Comparison of ENCODE assay signal across 9 cellular contexts in genomic region chr2:96906719-96907404, GRCh38. TPM values are rescaled to one million over a fixed set of nuclear protein-coding genes. Genes with fewer than 3 reads are reported as not detected.
DNase-seq lines count a peak whose midpoint lies in the region; ATAC-seq and TF ChIP-seq lines count a peak whose summit lies in the region.
"Had no signal": no experiment of that assay in that cellular context is flagged by ENCODE, and none has a peak within 500 bp of the region (broad histone marks: within the 10 kb centered on the region; RNA-seq: fewer than 3 reads in every experiment).

No MANE protein-coding gene starts in this region.

- H3K4me1 ChIP-seq in GM23248 (ENCODE audit: insufficient read depth) (no peaks in the 10 kb centered on the region), left lung (peaks cover 4 to 12% of the 10 kb centered on the region in 2 donors), skeletal muscle tissue (ENCODE audit: control insufficient read depth in 3 of 3, insufficient read depth in 3 of 3, low read length in 3 of 3) (peaks cover 22 to 26% (median 24%) of the 10 kb centered on the region in 3 donors)

- no peaks in the 10 kb centered on the region for H3K9me2 ChIP-seq in GM23248 (ENCODE audit: insufficient read depth)

- ATAC-seq in left lung, result peak; percentile 45
- no peak for ATAC-seq in GM19467 (IDR thresholded peaks at IDR 0.05; ENCODE audit: unreplicated experiment)

- H3K27ac ChIP-seq in GM23248, result no peak overlapping the region
- peak overlapping the region in 54 of 59 donors; percentile 3 to 89 (median 74) for H3K27ac ChIP-seq in dorsolateral prefrontal cortex
- H3K27ac ChIP-seq in left lung, result peak overlapping the region; percentile 14 to 72
- peak overlapping the region; percentile 84 for H3K27ac ChIP-seq in skeletal muscle tissue (ENCODE audit: low read depth, low read length)

- H2AFZ ChIP-seq in GM23248, result peak overlapping the region; percentile 79

- TF ChIP-seq CTCF in dorsolateral prefrontal cortex (IDR thresholded peaks at IDR 0.05 in 54 of 56, conservative IDR thresholded peaks at IDR 0.05 in 2 of 56; ENCODE audit: low read depth in 1 of 56, partially characterized antibody in 56 of 56) (no peak), left lung (IDR thresholded peaks at IDR 0.05) (no peak)

- H3K79me2 ChIP-seq in GM23248 (ENCODE audit: insufficient read depth), result no peaks in the 10 kb centered on the region

- intact Hi-C loops in dorsolateral prefrontal cortex (cut with DNase I), result no loop called here
- intact Hi-C loops in left lung (cut with DNase I), result no loop called here

- 27 to 32% methylated on average over 17 to 19 of the region's 19 CpGs for WGBS in GM23248 (ENCODE audit: low coverage in 1 of 2, low lambda C conversion rate in 2 of 2, missing lambda C conversion rate in 2 of 2), 2 experiments

- no peaks in the 10 kb centered on the region for H3F3A ChIP-seq in GM23248 (ENCODE audit: insufficient read depth)

- H3K4me3 ChIP-seq in GM23248 (no peak overlapping the region), dorsolateral prefrontal cortex (peak overlapping the region in 12 of 59 donors; percentile 3 to 31 (median 14)), left lung (no peak overlapping the region), skeletal muscle tissue (ENCODE audit: low read length in 3 of 3) (peak overlapping the region; percentile 7 to 60 (median 46))

- DNase-seq in GM23248 (peak; percentile 68), dorsolateral prefrontal cortex (no peak), left lung (no peak), foreskin melanocyte (no peak), ACHN (no peak)
- no peak for DNase-seq in stimulated activated CD4-positive, alpha-beta T cell treated with anti-CD3 and anti-CD28 coated beads, Interleukin-12 subunit alpha, Interleukin-12 subunit beta, amount 100 ng/mL, for 4 hours
- DNase-seq: activated CD4-positive, alpha-beta memory T cell treated with anti-CD3 and anti-CD28 coated beads, Interleukin-2, amount 10 ng/mL, durations not matched to agents 7 days and 5 days had no signal

- H3K27me3 ChIP-seq in GM23248 (replicated peaks; ENCODE audit: insufficient read depth), result no peaks in the 10 kb centered on the region
- no peaks in the 10 kb centered on the region for H3K27me3 ChIP-seq in dorsolateral prefrontal cortex
- H3K27me3 ChIP-seq in left lung, result no peaks in the 10 kb centered on the region
- no peaks in the 10 kb centered on the region for H3K27me3 ChIP-seq in skeletal muscle tissue (ENCODE audit: control insufficient read depth in 3 of 3, insufficient read depth in 3 of 3, low read length in 3 of 3)

- H3K9me3 ChIP-seq in GM23248 (ENCODE audit: low read depth), result no peaks in the 10 kb centered on the region
- no peaks in the 10 kb centered on the region for H3K9me3 ChIP-seq in left lung
- no peaks in the 10 kb centered on the region for H3K9me3 ChIP-seq in skeletal muscle tissue (ENCODE audit: control insufficient read depth in 3 of 3, low read length in 3 of 3)

- in situ Hi-C loops in GM23248 (cut with MboI), result no loop called here
- in situ Hi-C loops in ACHN (cut with HindIII; ENCODE audit: low pct_ligation_motif_present, low pct_unique_long_range_greater_than_20kb, low sequenced_read_pairs), result no loop called here

- H3K4me2 ChIP-seq in GM23248 (ENCODE audit: unreplicated experiment), result no peak overlapping the region

- H3K9ac ChIP-seq in GM23248 (peak overlapping the region; percentile 58), skeletal muscle tissue (ENCODE audit: low read depth in 1 of 3, low read length in 3 of 3) (peak overlapping the region; percentile 59 to 77 (median 74))

- no peaks in the 10 kb centered on the region for H3K36me3 ChIP-seq in GM23248 (ENCODE audit: low read depth)
- no peaks in the 10 kb centered on the region for H3K36me3 ChIP-seq in left lung
- no peaks in the 10 kb centered on the region for H3K36me3 ChIP-seq in skeletal muscle tissue (ENCODE audit: control insufficient read depth in 3 of 3, insufficient read depth in 3 of 3, low read length in 3 of 3)

- no peaks in the 10 kb centered on the region for H4K20me1 ChIP-seq in GM23248 (ENCODE audit: insufficient read depth)

RNA-seq across cellular contexts. Expression of gene SEMA4C, which starts 37.0 kb away (rescaled TPM):
- 21.0 and 24.3 TPM in 2 replicates for total RNA-seq in GM23248 (2014; rRNA removed; shearing (Covaris generic))
- polyA plus RNA-seq in GM23248 (2016; fragmentation: Nextera tagmentation; extraction: Ambion mirVana), result 5.1 and 5.5 TPM in 2 replicates
- total RNA-seq in dorsolateral prefrontal cortex (100 to 1,000 TPM in 4 of 120 experiments, 10 to 100 TPM in 116; 38.3 to 139 (median 61.8) TPM), left lung (10 to 100 TPM; 25.9 to 28.6 TPM), skeletal muscle tissue (29.7 TPM)

RNA-seq across cellular contexts. Expression of gene ANKRD39, which starts 49.0 kb away (rescaled TPM):
- total RNA-seq in GM23248 (2014; rRNA removed; shearing (Covaris generic)), result 5.3 and 10.9 TPM in 2 replicates
- 12.3 and 14.4 TPM in 2 replicates for polyA plus RNA-seq in GM23248 (2016; fragmentation: Nextera tagmentation; extraction: Ambion mirVana)
- total RNA-seq in dorsolateral prefrontal cortex, result 10 to 100 TPM; 19.4 to 36.6 (median 29.4) TPM
- 10 to 100 TPM; 11.8 to 11.9 TPM for total RNA-seq in left lung
- 3.7 TPM for total RNA-seq in skeletal muscle tissue

Comparison
In these comparisons a context has a peak if more than half of its experiments do, and no peak if none do; other contexts are left out.
1. H3K4me3 ChIP-seq: peak in skeletal muscle tissue (3 of 3); none in GM23248 (single experiment) and left lung (0 of 2).